In the genomic region with DNA sequence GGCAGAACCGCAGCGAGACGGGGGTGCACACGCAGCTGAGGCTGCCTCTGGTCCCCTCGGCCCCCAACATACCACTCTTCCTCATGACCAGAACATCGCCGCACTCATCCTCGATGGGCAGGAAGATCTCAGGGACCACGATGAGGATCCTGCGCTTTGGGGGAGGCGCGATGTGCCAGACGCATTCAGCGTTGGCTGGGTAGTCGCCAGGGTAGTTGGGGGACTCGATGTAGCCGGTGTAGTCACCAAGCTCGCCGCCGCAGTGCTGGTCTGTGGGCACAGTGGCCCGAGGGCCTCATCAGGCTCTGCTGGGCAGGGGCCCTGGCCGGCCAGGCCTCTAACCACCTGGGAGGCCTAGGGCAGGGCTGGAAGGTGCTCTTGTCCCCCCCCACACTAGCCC, we compare ENCODE assay signal across 7 cellular contexts.
"Had no signal": no experiment of that assay in that cellular context is flagged by ENCODE, and none has a peak within 500 bp of the region (broad histone marks: within the 10 kb centered on the region; RNA-seq: fewer than 3 reads in every experiment).

No MANE protein-coding gene starts in this region.

- H3K9me3 ChIP-seq: HAP-1 had no signal

- H3K4me2 ChIP-seq: GM23338 had no signal

- H3K4me1 ChIP-seq: HAP-1 had no signal

- H2AFZ ChIP-seq: GM23338 had no signal

- DNase-seq: HFFc6 had no signal

- H3K27ac ChIP-seq: HL-60 had no signal

- H3K36me3 ChIP-seq: HAP-1 had no signal

- H3K4me3 ChIP-seq: GM23338, HAP-1, K562 had no signal

- ATAC-seq: GM23338, HCT116, HepG2, K562 had no signal
